8 cellular contexts compared by ENCODE assay signal in the genomic region with DNA sequence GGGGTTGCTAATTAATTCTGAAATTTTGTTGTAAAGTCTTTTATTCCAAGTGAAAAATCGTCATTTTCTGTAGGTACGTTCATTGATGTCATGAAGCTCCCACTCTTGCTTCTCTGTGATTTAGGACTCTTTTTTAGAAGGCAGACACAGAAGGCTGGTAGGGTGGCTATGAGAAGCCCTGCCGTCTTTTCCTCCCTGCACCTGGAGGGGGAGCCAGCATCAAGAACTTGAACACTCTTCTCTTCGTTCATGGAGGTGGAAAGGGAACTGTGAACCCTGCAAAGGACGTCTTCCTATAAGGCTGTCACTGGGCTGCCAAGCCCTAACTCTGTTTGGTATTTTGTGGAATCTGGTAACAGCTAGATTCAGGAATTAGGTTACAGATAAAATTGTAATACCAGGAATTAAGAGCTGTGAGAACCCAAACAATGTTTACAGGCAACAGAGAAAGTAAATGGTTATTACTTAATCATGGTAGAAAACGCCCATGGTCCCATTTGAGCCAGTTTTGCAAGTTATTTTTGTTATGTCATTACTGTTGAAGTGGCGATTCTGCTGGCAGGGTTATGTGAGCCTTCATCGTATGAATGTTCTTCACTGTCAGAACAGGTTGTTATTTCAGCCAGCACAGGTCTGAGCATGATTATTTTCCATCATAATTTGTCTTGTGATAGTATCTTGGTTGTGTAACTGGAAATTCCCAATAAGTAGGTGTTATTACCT.
DNase-seq lines count a peak whose midpoint lies in the region; ATAC-seq and TF ChIP-seq lines count a peak whose summit lies in the region.

No MANE protein-coding gene starts in this region.

- RAD21 ChIA-PET in HCT116 (lab: Charles Lee; ENCODE audit: low non-redundant PET in 1 of 2, low total read pairs in 2 of 2, uncharacterized antibody in 2 of 2, unreplicated experiment in 2 of 2): no interaction called here

- peak; percentile 33 for DNase-seq in AG08395 (ENCODE audit: low spot score)
- peak; percentile 24 for DNase-seq in HCT116 (ENCODE audit: low read depth, low spot score)
- DNase-seq in SK-N-DZ (ENCODE audit: low spot score): peak; percentile 54
- DNase-seq in ecto neural progenitor cell (ENCODE audit: low spot score): peak; percentile 58
- DNase-seq in naive thymus-derived CD8-positive, alpha-beta T cell: peak in 2 of 10 donors; percentile 4 to 6
- DNase-seq in activated gamma-delta T cell (lab: John Stamatoyannopoulos, UW): no peak

- H3K27me3 Mint-ChIP-seq in naive thymus-derived CD8-positive, alpha-beta T cell: peaks cover 6 to 31% (median 12%) of the 10 kb centered on the region in 5 donors

- no peaks in the 10 kb centered on the region for H3K9me3 Mint-ChIP-seq in naive thymus-derived CD8-positive, alpha-beta T cell

- no peaks in the 10 kb centered on the region for H3K79me2 ChIP-seq in HCT116 (ENCODE audit: insufficient read depth, low read length)

- peak; percentile 71 for TF ChIP-seq CTCF in GM12874 (IDR thresholded peaks at IDR 0.05; ENCODE audit: insufficient read depth, low read depth, low read length)
- peak; percentile 42 to 68 (median 65); a peak in 5 of 6 replicates for TF ChIP-seq CTCF in HCT116 (IDR thresholded peaks at IDR 0.05 in 2 of 3, conservative IDR thresholded peaks at IDR 0.05 in 1 of 3; ENCODE audit: borderline replicate concordance in 1 of 3, insufficient read depth in 1 of 3, low read depth in 2 of 3, low read length in 2 of 3)
- TF ChIP-seq CTCF in LNCAP (IDR thresholded peaks at IDR 0.05): peak; percentile 64

- H3K9me3 ChIP-seq in HCT116 (ENCODE audit: control insufficient read depth in 1 of 2, insufficient read depth in 1 of 2, low read depth in 1 of 2, low read length in 2 of 2): no peaks in the 10 kb centered on the region

- peaks cover 0 to 1% (median 0%) of the 10 kb centered on the region in 4 donors for H3K4me1 Mint-ChIP-seq in naive thymus-derived CD8-positive, alpha-beta T cell

- no peak overlapping the region for H2AFZ ChIP-seq in HCT116 (ENCODE audit: low read depth, low read length, poor library complexity, severe bottlenecking)

- POLR2A ChIA-PET in HCT116 (lab: Charles Lee): no interaction called here
- POLR2A ChIA-PET in naive thymus-derived CD8-positive, alpha-beta T cell (lab: Charles Lee): no interaction called here

- no TSS peak for BruUV-seq in HCT116 (replicated peaks; lab: Mats Ljungman, UMichigan)

- no peak for TF ChIP-seq POLR2A in HCT116 (IDR thresholded peaks at IDR 0.05; ENCODE audit: borderline replicate concordance, extremely low read depth, insufficient read depth, insufficient read length)

- no peaks in the 10 kb centered on the region for H3K9me2 ChIP-seq in HCT116 (ENCODE audit: insufficient read depth)

- no peaks in the 10 kb centered on the region for H3K27me3 ChIP-seq in HCT116 (ENCODE audit: insufficient read depth, low read length)

- CTCF ChIA-PET in HCT116 (lab: Charles Lee): interaction anchor here (1.4 kb wide), 1 partner anchor 108 kb away, joined by 5 read pairs; no protein-coding TSS in a partner anchor

- H3K4me1 ChIP-seq in HCT116 (ENCODE audit: control insufficient read depth in 1 of 2, insufficient read depth in 2 of 2, low read length in 2 of 2): no peaks in the 10 kb centered on the region

- H3K36me3 Mint-ChIP-seq in naive thymus-derived CD8-positive, alpha-beta T cell: peaks cover 0 to under 1% (median 0%) of the 10 kb centered on the region in 3 donors

- no peak overlapping the region for H3K27ac ChIP-seq in HCT116 (ENCODE audit: low read depth, low read length)

- H3K4me2 ChIP-seq in HCT116 (ENCODE audit: low read length): no peak overlapping the region

- H3K4me3 ChIP-seq in HCT116 (replicated peaks in 1 of 2; ENCODE audit: low read depth in 1 of 2, low read length in 2 of 2): no peak overlapping the region

- H3K9ac ChIP-seq in HCT116 (ENCODE audit: low read length): no peak overlapping the region

- no peak overlapping the region for H3K4me3 Mint-ChIP-seq in naive thymus-derived CD8-positive, alpha-beta T cell

- H4K20me1 ChIP-seq in HCT116 (ENCODE audit: insufficient read depth): no peaks in the 10 kb centered on the region

- no peaks in the 10 kb centered on the region for H3K36me3 ChIP-seq in HCT116 (ENCODE audit: control insufficient read depth in 1 of 2, insufficient read depth in 2 of 2, low read length in 2 of 2)

- intact Hi-C loops in HCT116 (cut with micrococcal nuclease): loop anchor here (5.0 kb wide), 1 partner anchor 106 kb away; no protein-coding TSS in a partner anchor

- peak; percentile 95 for ATAC-seq in HCT116
- peak; percentile 52 to 53 for ATAC-seq in naive thymus-derived CD8-positive, alpha-beta T cell

- H3K27ac Mint-ChIP-seq in naive thymus-derived CD8-positive, alpha-beta T cell: no peak overlapping the region

- TF ChIP-seq RAD21 in HCT116 (IDR thresholded peaks at IDR 0.05; ENCODE audit: low read depth): peak; percentile 61

TF ChIP-seq in HCT116, 20 proteins besides CTCF, POLR2A, EP300 and RAD21:
- TF ChIP-seq, protein P1, sequence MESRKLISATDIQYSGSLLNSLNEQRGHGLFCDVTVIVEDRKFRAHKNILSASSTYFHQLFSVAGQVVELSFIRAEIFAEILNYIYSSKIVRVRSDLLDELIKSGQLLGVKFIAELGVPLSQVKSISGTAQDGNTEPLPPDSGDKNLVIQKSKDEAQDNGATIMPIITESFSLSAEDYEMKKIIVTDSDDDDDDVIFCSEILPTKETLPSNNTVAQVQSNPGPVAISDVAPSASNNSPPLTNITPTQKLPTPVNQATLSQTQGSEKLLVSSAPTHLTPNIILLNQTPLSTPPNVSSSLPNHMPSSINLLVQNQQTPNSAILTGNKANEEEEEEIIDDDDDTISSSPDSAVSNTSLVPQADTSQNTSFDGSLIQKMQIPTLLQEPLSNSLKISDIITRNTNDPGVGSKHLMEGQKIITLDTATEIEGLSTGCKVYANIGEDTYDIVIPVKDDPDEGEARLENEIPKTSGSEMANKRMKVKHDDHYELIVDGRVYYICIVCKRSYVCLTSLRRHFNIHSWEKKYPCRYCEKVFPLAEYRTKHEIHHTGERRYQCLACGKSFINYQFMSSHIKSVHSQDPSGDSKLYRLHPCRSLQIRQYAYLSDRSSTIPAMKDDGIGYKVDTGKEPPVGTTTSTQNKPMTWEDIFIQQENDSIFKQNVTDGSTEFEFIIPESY (IDR thresholded peaks at IDR 0.05; ENCODE audit: extremely low read depth, insufficient replicate concordance, low read length): no peak
- TF ChIP-seq SP1 (IDR thresholded peaks at IDR 0.05; ENCODE audit: low read depth) (no peak), YY1 (IDR thresholded peaks at IDR 0.05; ENCODE audit: extremely low read depth, insufficient replicate concordance, low read depth, low read length) (no peak), EZH2phosphoT487 (IDR thresholded peaks at IDR 0.05; ENCODE audit: borderline replicate concordance) (no peak), EGR1 (IDR thresholded peaks at IDR 0.05; ENCODE audit: low read depth) (no peak), CBX3 (IDR thresholded peaks at IDR 0.05; ENCODE audit: low read depth) (no peak), EZH2 (IDR thresholded peaks at IDR 0.05) (no peak), POLR2AphosphoS5 (IDR thresholded peaks at IDR 0.05; ENCODE audit: low read depth, low read length) (no peak), ZFX (IDR thresholded peaks at IDR 0.05) (no peak), REST (IDR thresholded peaks at IDR 0.05; ENCODE audit: low read depth) (no peak), SIN3A (IDR thresholded peaks at IDR 0.05; ENCODE audit: low read depth) (no peak), ZNF274 (IDR thresholded peaks at IDR 0.05; ENCODE audit: low read depth, low read length) (no peak), CEBPB (IDR thresholded peaks at IDR 0.05; ENCODE audit: low read depth) (no peak), ELF1 (IDR thresholded peaks at IDR 0.05; ENCODE audit: borderline replicate concordance, low read depth) (no peak), FOSL1 (IDR thresholded peaks at IDR 0.05; ENCODE audit: low read depth) (no peak), ATF3 (IDR thresholded peaks at IDR 0.05) (no peak), SRF (IDR thresholded peaks at IDR 0.05; ENCODE audit: low read depth) (no peak), TCF7L2 (IDR thresholded peaks at IDR 0.05; ENCODE audit: borderline replicate concordance, extremely low read depth, insufficient read depth, insufficient read length) (no peak), JUND (IDR thresholded peaks at IDR 0.05) (no peak)
- TF ChIP-seq, protein P2, sequence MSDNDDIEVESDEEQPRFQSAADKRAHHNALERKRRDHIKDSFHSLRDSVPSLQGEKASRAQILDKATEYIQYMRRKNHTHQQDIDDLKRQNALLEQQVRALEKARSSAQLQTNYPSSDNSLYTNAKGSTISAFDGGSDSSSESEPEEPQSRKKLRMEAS (IDR thresholded peaks at IDR 0.05): no peak
